In the genomic region with DNA sequence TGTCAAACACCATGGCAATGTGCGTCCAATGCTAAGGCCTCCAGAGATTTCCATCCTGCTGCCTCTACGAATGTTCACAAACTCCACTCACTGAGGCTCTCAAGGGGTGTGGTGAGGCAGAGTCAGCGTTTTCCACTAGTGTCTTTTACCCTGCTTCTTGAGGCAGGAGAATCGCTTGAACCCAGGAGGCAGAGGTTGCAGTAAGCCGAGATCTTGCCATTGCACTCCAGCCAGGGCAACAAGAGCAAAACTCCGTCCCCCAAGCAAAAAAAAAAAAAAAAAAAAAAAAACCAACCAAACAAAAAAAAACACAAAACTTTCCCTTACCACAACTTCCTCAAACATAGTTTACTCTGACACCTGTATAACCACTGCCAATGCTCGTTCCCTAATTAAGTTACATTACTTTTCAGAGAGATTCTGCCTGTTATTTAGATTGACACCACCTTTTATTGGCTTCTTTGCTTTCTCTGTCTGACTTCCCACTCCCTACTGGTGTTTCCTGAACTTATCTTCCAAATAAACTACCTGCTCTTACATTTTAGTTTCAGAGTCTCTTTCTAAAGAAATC, we compare ENCODE assay signal across 8 cellular contexts.
DNase-seq lines count a peak whose midpoint lies in the region; ATAC-seq and TF ChIP-seq lines count a peak whose summit lies in the region.

No MANE protein-coding gene starts in this region.

- H3K4me3 ChIP-seq in hepatocyte: no peak overlapping the region

- no peaks in the 10 kb centered on the region for H4K20me1 ChIP-seq in hepatocyte (ENCODE audit: insufficient read depth, poor library complexity, severe bottlenecking)

- no peaks in the 10 kb centered on the region for H3K27me3 ChIP-seq in hepatocyte

- DNase-seq in AML-193 (lab: John Stamatoyannopoulos, UW) (peak; percentile 64 to 70), medulla oblongata (ENCODE audit: extremely low spot score) (no peak), hepatocyte (ENCODE audit: low spot score) (no peak), OCI-M2 (lab: John Stamatoyannopoulos, UW; ENCODE audit: unreplicated experiment) (no peak)
- DNase-seq in stimulated activated CD4-positive, alpha-beta T cell treated with anti-CD3 and anti-CD28 coated beads, Interleukin-1b, Interleukin-23, amount 100 ng/mL, for 48 hours: no peak

- no peak overlapping the region for H2AFZ ChIP-seq in hepatocyte

- H3K4me1 ChIP-seq in hepatocyte (ENCODE audit: insufficient read depth): no peaks in the 10 kb centered on the region

- H3K27ac ChIP-seq in VCaP (peak overlapping the region; percentile 64), hepatocyte (no peak overlapping the region)

- no peak overlapping the region for H3K4me2 ChIP-seq in hepatocyte

- no peaks in the 10 kb centered on the region for H3K79me2 ChIP-seq in hepatocyte

- no peaks in the 10 kb centered on the region for H3K9me2 ChIP-seq in hepatocyte (replicated peaks; ENCODE audit: insufficient read depth)

- ATAC-seq in GM18517 (IDR thresholded peaks at IDR 0.05; ENCODE audit: unreplicated experiment) (peak; percentile 56), HG03039 (IDR thresholded peaks at IDR 0.05; ENCODE audit: unreplicated experiment) (peak; percentile 33)

- 98% methylated on average over 7 of the region's 7 CpGs for WGBS in hepatocyte (ENCODE audit: low lambda C conversion rate, missing lambda C conversion rate)

- H3K36me3 ChIP-seq in hepatocyte (replicated peaks; ENCODE audit: insufficient read depth, low read depth): no peaks in the 10 kb centered on the region

- TF ChIP-seq CTCF in VCaP (conservative IDR thresholded peaks at IDR 0.05) (no peak), hepatocyte (IDR thresholded peaks at IDR 0.05; ENCODE audit: poor library complexity) (no peak)

- H3K9me3 ChIP-seq in hepatocyte (ENCODE audit: low read depth): no peaks in the 10 kb centered on the region

Comparison
In these comparisons a context has a peak if more than half of its experiments do, and no peak if none do; other contexts are left out.
1. DNase-seq: peak in AML-193 (2 of 2); none in medulla oblongata (single experiment), stimulated activated CD4-positive, alpha-beta T cell treated with anti-CD3 and anti-CD28 coated beads, Interleukin-1b, Interleukin-23, amount 100 ng/mL, for 48 hours (single experiment), hepatocyte (single experiment) and OCI-M2 (single experiment).